In the genomic region with DNA sequence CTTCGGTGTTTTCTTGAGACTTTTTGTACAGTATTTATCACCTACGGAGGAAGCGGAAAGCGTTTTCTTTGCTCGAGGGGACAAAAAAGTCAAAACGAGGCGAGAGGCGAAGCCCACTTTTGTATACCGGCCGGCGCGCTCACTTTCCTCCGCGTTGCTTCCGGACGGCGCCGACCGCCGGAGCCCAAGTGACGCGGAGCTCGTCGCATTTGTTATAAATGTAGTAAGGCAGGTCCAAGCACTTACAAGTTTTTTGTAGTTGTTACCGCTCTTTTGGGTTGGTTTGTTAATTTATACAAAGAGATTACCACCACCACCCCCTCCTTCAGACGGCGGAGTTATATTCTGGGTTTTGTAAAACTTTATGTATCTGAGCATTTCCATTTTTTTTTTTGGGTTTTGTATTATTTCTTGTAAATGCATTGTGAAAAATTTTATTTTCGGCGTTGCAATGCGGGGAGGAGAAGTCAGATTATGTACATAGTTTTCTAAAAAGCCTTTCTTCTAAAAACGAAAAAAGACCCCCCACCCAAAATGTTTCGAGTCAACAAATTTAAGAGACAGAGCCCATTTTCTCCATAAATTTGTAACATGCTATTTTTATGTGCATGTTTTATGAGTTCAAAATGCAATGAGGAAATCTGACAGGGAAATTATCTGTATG, we compare ENCODE assay signal across 15 cellular contexts. TPM values are rescaled to one million over a fixed set of nuclear protein-coding genes. Genes with fewer than 3 reads are reported as not detected.
DNase-seq lines count a peak whose midpoint lies in the region; ATAC-seq, FAIRE-seq and TF ChIP-seq lines count a peak whose summit lies in the region.
"Had no signal": no experiment of that assay in that cellular context is flagged by ENCODE, and none has a peak within 500 bp of the region (broad histone marks: within the 10 kb centered on the region; RNA-seq: fewer than 3 reads in every experiment).

No MANE protein-coding gene starts in this region.

- H3K4me1 Mint-ChIP-seq in CD4-positive, alpha-beta T cell (ENCODE audit: low read depth) = peaks cover 15% of the 10 kb centered on the region
- H3K4me1 Mint-ChIP-seq in activated T-helper 2 cell treated with anti-CD3 and anti-CD28 coated beads, Interferon-gamma antibody, Interleukin-2, Interleukin-4, amounts not matched to agents 10 μg/mL and 5 μg/mL and 100 μg/mL, durations not matched to agents 14 hours and 24 hours and 36 hours (ENCODE audit: low read depth) = no peaks in the 10 kb centered on the region
- peaks cover 5 to 35% (median 27%) of the 10 kb centered on the region in 7 donors for H3K4me1 Mint-ChIP-seq in naive thymus-derived CD4-positive, alpha-beta T cell

- no peaks in the 10 kb centered on the region for H3K79me2 ChIP-seq in hepatocyte

- no peak overlapping the region for H2AFZ ChIP-seq in hepatocyte

- no peak for DNase-seq in CD4-positive, alpha-beta T cell
- DNase-seq in GM19239 (ENCODE audit: insufficient read length, low spot score) = peak; percentile 23
- no peak for DNase-seq in activated T-helper 2 cell treated with anti-CD3 and anti-CD28 coated beads, Interferon-gamma antibody, Interleukin-2, Interleukin-4, amounts not matched to agents 10 μg/mL and 5 μg/mL and 100 μg/mL, durations not matched to agents 14 hours and 24 hours and 36 hours (ENCODE audit: low spot score)
- no peak for DNase-seq in naive thymus-derived CD4-positive, alpha-beta T cell
- DNase-seq in sigmoid colon = no peak
- no peak for DNase-seq in hepatocyte (ENCODE audit: low spot score)
- DNase-seq: adrenal gland; effector CD4-positive, alpha-beta T cell; NCI-H526; stimulated activated CD4-positive, alpha-beta T cell treated with anti-CD3 and anti-CD28 coated beads, Interleukin-2, amount 100 ng/mL, for 48 hours had no signal

- POLR2A ChIA-PET in CD4-positive, alpha-beta T cell (lab: Charles Lee) = no interaction called here
- POLR2A ChIA-PET in naive thymus-derived CD4-positive, alpha-beta T cell (lab: Charles Lee) = no interaction called here

- CTCF ChIA-PET in CD4-positive, alpha-beta T cell (lab: Charles Lee) = no interaction called here
- CTCF ChIA-PET in naive thymus-derived CD4-positive, alpha-beta T cell (lab: Charles Lee) = no interaction called here

- peaks cover 14% of the 10 kb centered on the region for H3K36me3 Mint-ChIP-seq in CD4-positive, alpha-beta T cell (ENCODE audit: low read depth)
- peaks cover 3% of the 10 kb centered on the region for H3K36me3 Mint-ChIP-seq in activated T-helper 2 cell treated with anti-CD3 and anti-CD28 coated beads, Interferon-gamma antibody, Interleukin-2, Interleukin-4, amounts not matched to agents 10 μg/mL and 5 μg/mL and 100 μg/mL, durations not matched to agents 14 hours and 24 hours and 36 hours (ENCODE audit: low read depth)
- H3K36me3 Mint-ChIP-seq in naive thymus-derived CD4-positive, alpha-beta T cell = peaks cover 0 to 21% (median 6%) of the 10 kb centered on the region in 5 donors

- H3K9me2 ChIP-seq in hepatocyte (replicated peaks; ENCODE audit: insufficient read depth) = no peaks in the 10 kb centered on the region

- peak overlapping the region; percentile 75 for H3K4me3 Mint-ChIP-seq in CD4-positive, alpha-beta T cell
- no peak overlapping the region for H3K4me3 Mint-ChIP-seq in activated T-helper 2 cell treated with anti-CD3 and anti-CD28 coated beads, Interferon-gamma antibody, Interleukin-2, Interleukin-4, amounts not matched to agents 10 μg/mL and 5 μg/mL and 100 μg/mL, durations not matched to agents 14 hours and 24 hours and 36 hours (ENCODE audit: low read depth)
- H3K4me3 Mint-ChIP-seq in naive thymus-derived CD4-positive, alpha-beta T cell = peak overlapping the region; percentile 26 to 70 (median 42)

- H3K9me3 ChIP-seq in CD4-positive, alpha-beta T cell (ENCODE audit: control insufficient read depth, low read length) = peaks cover 11% of the 10 kb centered on the region
- peaks cover 0 to 24% (median 0%) of the 10 kb centered on the region in 3 experiments for H3K9me3 ChIP-seq in naive thymus-derived CD4-positive, alpha-beta T cell (ENCODE audit: control insufficient read depth in 2 of 3, low read length in 3 of 3)
- no peaks in the 10 kb centered on the region for H3K9me3 ChIP-seq in sigmoid colon
- H3K9me3 ChIP-seq in hepatocyte (ENCODE audit: low read depth) = no peaks in the 10 kb centered on the region
- H3K9me3 ChIP-seq: adrenal gland had no signal

- H3K4me3 ChIP-seq in naive thymus-derived CD4-positive, alpha-beta T cell (ENCODE audit: low read length) = no peak overlapping the region
- H3K4me3 ChIP-seq in sigmoid colon (peak overlapping the region in 1 of 4 donors; percentile 17), hepatocyte (no peak overlapping the region)
- H3K4me3 ChIP-seq: adrenal gland had no signal

- H3K36me3 ChIP-seq in naive thymus-derived CD4-positive, alpha-beta T cell (ENCODE audit: control insufficient read depth in 2 of 3, insufficient read depth in 3 of 3, low read length in 3 of 3) = no peaks in the 10 kb centered on the region
- H3K36me3 ChIP-seq in sigmoid colon = no peaks in the 10 kb centered on the region
- no peaks in the 10 kb centered on the region for H3K36me3 ChIP-seq in hepatocyte (replicated peaks; ENCODE audit: insufficient read depth, low read depth)
- H3K36me3 ChIP-seq: adrenal gland had no signal

- no peaks in the 10 kb centered on the region for H3K9me3 Mint-ChIP-seq in CD4-positive, alpha-beta T cell
- H3K9me3 Mint-ChIP-seq in activated T-helper 2 cell treated with anti-CD3 and anti-CD28 coated beads, Interferon-gamma antibody, Interleukin-2, Interleukin-4, amounts not matched to agents 10 μg/mL and 5 μg/mL and 100 μg/mL, durations not matched to agents 14 hours and 24 hours and 36 hours = peaks cover 10% of the 10 kb centered on the region
- H3K9me3 Mint-ChIP-seq in naive thymus-derived CD4-positive, alpha-beta T cell = peaks cover 0 to 46% (median 17%) of the 10 kb centered on the region in 11 donors

- H3K27ac ChIP-seq in CD4-positive, alpha-beta T cell (ENCODE audit: low read depth, low read length) = no peak overlapping the region
- no peak overlapping the region for H3K27ac ChIP-seq in naive thymus-derived CD4-positive, alpha-beta T cell (ENCODE audit: low read depth, low read length)
- H3K27ac ChIP-seq in sigmoid colon (no peak overlapping the region), hepatocyte (no peak overlapping the region)
- H3K27ac ChIP-seq: adrenal gland had no signal

- 9 to 10% methylated on average over 32 of the region's 32 CpGs for whole genome bisulfite sequencing in sigmoid colon, 2 donors
- WGBS in hepatocyte (ENCODE audit: low lambda C conversion rate, missing lambda C conversion rate) = 4% methylated on average over 32 of the region's 32 CpGs

- TF ChIP-seq CTCF in CD4-positive, alpha-beta T cell (IDR thresholded peaks at IDR 0.05) = no peak
- TF ChIP-seq CTCF in sigmoid colon (IDR thresholded peaks at IDR 0.05) (no peak), hepatocyte (IDR thresholded peaks at IDR 0.05; ENCODE audit: poor library complexity) (no peak)

- peaks cover 73% of the 10 kb centered on the region for H3K27me3 ChIP-seq in CD4-positive, alpha-beta T cell (ENCODE audit: control insufficient read depth, insufficient read depth, low read length)
- peaks cover 4 to 30% of the 10 kb centered on the region in 2 donors for H3K27me3 ChIP-seq in naive thymus-derived CD4-positive, alpha-beta T cell (ENCODE audit: control insufficient read depth in 2 of 2, insufficient read depth in 2 of 2, low read length in 2 of 2)
- peaks cover 66 to 99% (median 83%) of the 10 kb centered on the region in 3 donors for H3K27me3 ChIP-seq in sigmoid colon
- H3K27me3 ChIP-seq in hepatocyte = peaks cover 88% of the 10 kb centered on the region

- no peak for FAIRE-seq in GM19239 (lab: Jason Lieb, UNC)

- ATAC-seq in CD4-positive, alpha-beta T cell (ENCODE audit: poor library complexity) = no peak
- no peak for ATAC-seq in naive thymus-derived CD4-positive, alpha-beta T cell
- no peak for ATAC-seq in HG03520 (IDR thresholded peaks at IDR 0.05; ENCODE audit: unreplicated experiment)
- no peak for ATAC-seq in GM18907 (IDR thresholded peaks at IDR 0.05; ENCODE audit: unreplicated experiment)

- no peak for TF ChIP-seq POLR2A in sigmoid colon (IDR thresholded peaks at IDR 0.05)

- H3K27me3 Mint-ChIP-seq in CD4-positive, alpha-beta T cell = peaks cover 64% of the 10 kb centered on the region
- H3K27me3 Mint-ChIP-seq in activated T-helper 2 cell treated with anti-CD3 and anti-CD28 coated beads, Interferon-gamma antibody, Interleukin-2, Interleukin-4, amounts not matched to agents 10 μg/mL and 5 μg/mL and 100 μg/mL, durations not matched to agents 14 hours and 24 hours and 36 hours (ENCODE audit: low read depth) = peaks cover 57% of the 10 kb centered on the region
- H3K27me3 Mint-ChIP-seq in naive thymus-derived CD4-positive, alpha-beta T cell = peaks cover 50 to 66% (median 58%) of the 10 kb centered on the region in 5 donors

- H3K27ac Mint-ChIP-seq in CD4-positive, alpha-beta T cell = peak overlapping the region; percentile 39
- H3K27ac Mint-ChIP-seq in activated T-helper 2 cell treated with anti-CD3 and anti-CD28 coated beads, Interferon-gamma antibody, Interleukin-2, Interleukin-4, amounts not matched to agents 10 μg/mL and 5 μg/mL and 100 μg/mL, durations not matched to agents 14 hours and 24 hours and 36 hours = peak overlapping the region; percentile 50
- H3K27ac Mint-ChIP-seq in naive thymus-derived CD4-positive, alpha-beta T cell = peak overlapping the region in 5 of 9 donors; percentile 44 to 87 (median 61)

- no peaks in the 10 kb centered on the region for H4K20me1 ChIP-seq in hepatocyte (ENCODE audit: insufficient read depth, poor library complexity, severe bottlenecking)

- TF ChIP-seq EP300 in sigmoid colon (IDR thresholded peaks at IDR 0.05) = no peak

- H3K4me2 ChIP-seq in hepatocyte = no peak overlapping the region

- intact Hi-C loops in CD4-positive, alpha-beta T cell (cut with DNase I, micrococcal nuclease) = no loop called here
- intact Hi-C loops in activated T-helper 2 cell treated with anti-CD3 and anti-CD28 coated beads, Interferon-gamma antibody, Interleukin-2, Interleukin-4, amounts not matched to agents 10 μg/mL and 5 μg/mL and 100 μg/mL, durations not matched to agents 14 hours and 24 hours and 36 hours (cut with micrococcal nuclease) = no loop called here
- intact Hi-C loops in naive thymus-derived CD4-positive, alpha-beta T cell (cut with micrococcal nuclease) = loop anchor here in 1 of 2 donors (2.0 kb wide), 1 partner anchor 36 kb away; no protein-coding TSS in a partner anchor
- intact Hi-C loops in sigmoid colon (cut with DNase I) = no loop called here

- H3K4me1 ChIP-seq in naive thymus-derived CD4-positive, alpha-beta T cell (ENCODE audit: control insufficient read depth in 2 of 2, insufficient read depth in 2 of 2, low read length in 2 of 2) = peaks cover 0 to 9% of the 10 kb centered on the region in 2 donors
- peaks cover 0 to 40% (median 36%) of the 10 kb centered on the region in 4 donors for H3K4me1 ChIP-seq in sigmoid colon
- H3K4me1 ChIP-seq in hepatocyte (ENCODE audit: insufficient read depth) = peaks cover 5% of the 10 kb centered on the region

RNA-seq across cellular contexts. Expression of a gene that starts 2.2 kb away (rescaled TPM):
- total RNA-seq in CD4-positive, alpha-beta T cell = not detected
- not detected in 2 replicates for total RNA-seq in activated T-helper 2 cell treated with anti-CD3 and anti-CD28 coated beads, Interferon-gamma antibody, Interleukin-2, Interleukin-4, amounts not matched to agents 10 μg/mL and 5 μg/mL and 100 μg/mL, durations not matched to agents 14 hours and 24 hours and 36 hours
- not detected for total RNA-seq in naive thymus-derived CD4-positive, alpha-beta T cell
- not detected for polyA plus RNA-seq in naive thymus-derived CD4-positive, alpha-beta T cell
- total RNA-seq in sigmoid colon = under 1 TPM in 1 of 4 donors, not detected in 3; 0.36 TPM
- under 1 TPM in 2 of 3 donors, not detected in 1; under 0.01 to 0.01 TPM for polyA plus RNA-seq in sigmoid colon
- not detected in 2 replicates for total RNA-seq in hepatocyte
- polyA plus RNA-seq in hepatocyte = 0.07 and 0.11 TPM in 2 replicates
- total RNA-seq: adrenal gland, liver, MCF 10A, posterior vena cava had no signal
- polyA plus RNA-seq: adrenal gland, liver had no signal
